8 cellular contexts compared by ENCODE assay signal in the genomic region with DNA sequence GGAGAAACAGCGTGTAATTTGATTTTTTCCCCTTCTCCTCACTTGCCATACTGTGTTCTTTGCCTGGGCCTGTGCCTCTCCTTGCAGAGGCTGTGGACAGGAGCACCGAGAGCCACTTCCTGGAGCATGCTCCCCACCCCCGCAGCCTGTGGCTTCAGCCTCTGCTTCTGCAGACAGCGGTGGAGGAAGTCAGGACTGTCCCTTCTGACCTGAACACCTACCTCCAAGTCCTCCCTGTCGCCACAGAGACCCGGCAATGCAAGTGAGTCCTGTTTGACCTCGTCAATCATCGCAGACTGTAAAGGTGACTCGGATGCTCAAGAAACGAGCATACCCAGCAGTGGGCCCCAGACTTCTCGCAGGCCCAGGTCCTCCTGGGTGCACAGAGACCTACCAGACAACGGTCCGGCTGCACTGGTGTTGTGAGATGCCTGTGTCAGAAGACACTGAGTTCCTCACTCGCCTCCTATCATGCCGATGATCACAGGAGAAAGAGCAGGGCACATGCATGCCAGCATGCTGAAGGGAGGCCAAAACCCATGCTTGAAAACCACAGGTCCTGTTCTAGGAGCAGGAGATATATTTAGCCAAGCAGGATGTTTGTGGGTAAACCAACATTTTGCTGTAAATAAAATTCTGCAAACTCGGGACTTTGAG.
A peak's percentile ranks its signal among the peaks of the same experiment; 100 is the strongest.
DNase-seq lines count a peak whose midpoint lies in the region; ATAC-seq and TF ChIP-seq lines count a peak whose summit lies in the region.

No MANE protein-coding gene starts in this region.

- peak overlapping the region; percentile 78 to 91 (median 86) for H3K27ac Mint-ChIP-seq in CD4-positive, CD25-positive, alpha-beta regulatory T cell
- H3K27ac Mint-ChIP-seq in activated B cell treated with CpG ODN at 0.5 μM for 24 hours, result peak overlapping the region; percentile 57

- CTCF ChIA-PET in activated B cell treated with CpG ODN at 0.5 μM for 24 hours (lab: Charles Lee), result interaction anchor here (0.9 kb wide), 1 partner anchor 11 kb away, joined by 3 read pairs; no protein-coding TSS in a partner anchor

- H3K9me3 Mint-ChIP-seq in CD4-positive, CD25-positive, alpha-beta regulatory T cell, result no peaks in the 10 kb centered on the region
- H3K9me3 Mint-ChIP-seq in activated B cell treated with CpG ODN at 0.5 μM for 24 hours, result no peaks in the 10 kb centered on the region

- peaks cover 9 to 26% (median 21%) of the 10 kb centered on the region in 4 donors for H3K4me1 Mint-ChIP-seq in CD4-positive, CD25-positive, alpha-beta regulatory T cell
- peaks cover 37% of the 10 kb centered on the region for H3K4me1 Mint-ChIP-seq in activated B cell treated with CpG ODN at 0.5 μM for 24 hours

- peak overlapping the region; percentile 26 for H3K4me3 ChIP-seq in CD4-positive, CD25-positive, alpha-beta regulatory T cell (ENCODE audit: low read depth, low read length)

- H3K27me3 ChIP-seq in CD4-positive, CD25-positive, alpha-beta regulatory T cell (ENCODE audit: control insufficient read depth, insufficient read depth, low read length), result no peaks in the 10 kb centered on the region

- intact Hi-C loops in activated B cell treated with CpG ODN at 0.5 μM for 24 hours (cut with micrococcal nuclease), result loop anchor here (5.0 kb wide), 2 partner anchors 126 to 259 kb away; a partner anchor contains a TSS

- H3K36me3 ChIP-seq in CD4-positive, CD25-positive, alpha-beta regulatory T cell (ENCODE audit: control insufficient read depth, insufficient read depth, low read length), result no peaks in the 10 kb centered on the region

- no peaks in the 10 kb centered on the region for H3K9me3 ChIP-seq in CD4-positive, CD25-positive, alpha-beta regulatory T cell (ENCODE audit: control insufficient read depth in 2 of 2, low read length in 2 of 2)

- no peak for TF ChIP-seq CTCF in activated B cell treated with CpG ODN at 0.5 μM for 24 hours (IDR thresholded peaks at IDR 0.05)

- H3K4me3 Mint-ChIP-seq in CD4-positive, CD25-positive, alpha-beta regulatory T cell, result peak overlapping the region in 3 of 4 donors; percentile 21 to 70 (median 42)
- H3K4me3 Mint-ChIP-seq in activated B cell treated with CpG ODN at 0.5 μM for 24 hours, result peak overlapping the region; percentile 20

- peak; percentile 22 to 46 for ATAC-seq in CD4-positive, CD25-positive, alpha-beta regulatory T cell (ENCODE audit: low read depth in 2 of 2)
- ATAC-seq in GM19328 (IDR thresholded peaks at IDR 0.05; ENCODE audit: unreplicated experiment) (peak; percentile 63), HG03432 (IDR thresholded peaks at IDR 0.05; ENCODE audit: unreplicated experiment) (peak; percentile 68), activated B cell treated with CpG ODN at 0.5 μM for 24 hours (ENCODE audit: low read depth) (no peak)

- H3K27ac ChIP-seq in CD4-positive, CD25-positive, alpha-beta regulatory T cell (ENCODE audit: insufficient read depth, low read length, poor library complexity, severe bottlenecking), result no peak overlapping the region

- peaks cover under 1% of the 10 kb centered on the region for H3K36me3 Mint-ChIP-seq in CD4-positive, CD25-positive, alpha-beta regulatory T cell
- no peaks in the 10 kb centered on the region for H3K36me3 Mint-ChIP-seq in activated B cell treated with CpG ODN at 0.5 μM for 24 hours (ENCODE audit: low read depth)

- peak in 2 of 3 donors; percentile 3 to 49 for DNase-seq in CD4-positive, CD25-positive, alpha-beta regulatory T cell
- DNase-seq in activated B cell treated with CpG ODN at 0.5 μM for 24 hours, result no peak
- peak; percentile 63 for DNase-seq in foreskin melanocyte
- peak; percentile 73 to 80 for DNase-seq in stimulated activated CD8-positive, alpha-beta memory T cell treated with anti-CD3 and anti-CD28 coated beads, Interleukin-2, amount 100 ng/mL, for 48 hours (ENCODE audit: low read depth in 2 of 2)
- DNase-seq in NCI-H1930 (lab: John Stamatoyannopoulos, UW), result no peak
- no peak for DNase-seq in SHP77 (lab: John Stamatoyannopoulos, UW)

- POLR2A ChIA-PET in activated B cell treated with CpG ODN at 0.5 μM for 24 hours (lab: Charles Lee), result interaction anchor here (0.6 to 2.3 kb wide), 4 partner anchors 12 to 1604 kb away, joined by 3 to 12 read pairs (median 4); no protein-coding TSS in a partner anchor

- H3K4me1 ChIP-seq in CD4-positive, CD25-positive, alpha-beta regulatory T cell (ENCODE audit: control insufficient read depth, insufficient read depth, low read length, poor library complexity, severe bottlenecking), result peaks cover 20% of the 10 kb centered on the region

- peaks cover 4% of the 10 kb centered on the region for H3K27me3 Mint-ChIP-seq in CD4-positive, CD25-positive, alpha-beta regulatory T cell
- H3K27me3 Mint-ChIP-seq in activated B cell treated with CpG ODN at 0.5 μM for 24 hours, result no peaks in the 10 kb centered on the region

Comparison
In these comparisons a context has a peak if more than half of its experiments do, and no peak if none do; other contexts are left out.
1. DNase-seq: peak in CD4-positive, CD25-positive, alpha-beta regulatory T cell (2 of 3), foreskin melanocyte (single experiment) and stimulated activated CD8-positive, alpha-beta memory T cell treated with anti-CD3 and anti-CD28 coated beads, Interleukin-2, amount 100 ng/mL, for 48 hours (2 of 2); none in activated B cell treated with CpG ODN at 0.5 μM for 24 hours (single experiment), NCI-H1930 (0 of 2) and SHP77 (0 of 2).